26 cellular contexts compared by ENCODE assay signal in genomic region chr2:199452200-199452990, GRCh38. TPM values are rescaled to one million over a fixed set of nuclear protein-coding genes. Genes with fewer than 3 reads are reported as not detected.
A peak's percentile ranks its signal among the peaks of the same experiment; 100 is the strongest.
DNase-seq lines count a peak whose midpoint lies in the region; ATAC-seq, FAIRE-seq and TF ChIP-seq lines count a peak whose summit lies in the region.
"Had no signal": no experiment of that assay in that cellular context is flagged by ENCODE, and none has a peak within 500 bp of the region (broad histone marks: within the 10 kb centered on the region; RNA-seq: fewer than 3 reads in every experiment).

No MANE protein-coding gene starts in this region.

- H3K4me2 ChIP-seq in astrocyte (ENCODE audit: low read length) = peak overlapping the region; percentile 25
- H3K4me2 ChIP-seq: PC-9 had no signal

- no peak overlapping the region for H3K9ac ChIP-seq in astrocyte (ENCODE audit: low read length)

- no peak overlapping the region for H3K4me3 Mint-ChIP-seq in astrocyte (ENCODE audit: unreplicated experiment)
- H3K4me3 Mint-ChIP-seq: activated B cell treated with CpG ODN at 0.5 μM for 24 hours; activated CD4-positive, alpha-beta memory T cell treated with anti-CD3 and anti-CD28 coated beads for 36 hours; CD8-positive, alpha-beta T cell; central memory CD8-positive, alpha-beta T cell; natural killer cell had no signal

- peaks cover 12% of the 10 kb centered on the region for H3K4me1 ChIP-seq in astrocyte (ENCODE audit: insufficient read depth, low read length)

- H3K27ac ChIP-seq in astrocyte (ENCODE audit: low read depth, low read length) = no peak overlapping the region
- H3K27ac ChIP-seq: esophagus squamous epithelium, PC-9, psoas muscle, SJSA1 had no signal

- no peaks in the 10 kb centered on the region for H3K27me3 Mint-ChIP-seq in astrocyte (ENCODE audit: low read depth, unreplicated experiment)

- DNase-seq in NCI-H510A treated with DMSO at 0.1 percent for 48 hours (lab: John Stamatoyannopoulos, UW) (peak; percentile 35), NCI-H510A (lab: John Stamatoyannopoulos, UW) (no peak), NCI-H1694 (lab: John Stamatoyannopoulos, UW) (peak; percentile 62), astrocyte (ENCODE audit: low read depth) (no peak), retina (no peak), NCI-H226 (no peak)
- DNase-seq: activated B cell treated with CpG ODN at 0.5 μM for 24 hours; activated CD4-positive, alpha-beta memory T cell treated with anti-CD3 and anti-CD28 coated beads for 36 hours; activated T-cell treated with anti-CD3 and anti-CD28 coated beads for 4 hours; amygdala; CD8-positive, alpha-beta T cell; DND-41; effector memory CD4-positive, alpha-beta T cell; esophagus squamous epithelium; Kasumi-1; natural killer cell; NCI-H1436 treated with DMSO at 0.1 percent for 48 hours; PC-9; psoas muscle; substantia nigra; T-helper 2 cell had no signal

- H2AFZ ChIP-seq in astrocyte (ENCODE audit: low read depth, low read length) = no peak overlapping the region
- H2AFZ ChIP-seq: PC-9 had no signal

- peaks cover 21% of the 10 kb centered on the region for H4K20me1 ChIP-seq in astrocyte (ENCODE audit: insufficient read depth, low read length)

- no peak overlapping the region for H3K27ac Mint-ChIP-seq in astrocyte (ENCODE audit: unreplicated experiment)
- H3K27ac Mint-ChIP-seq: activated B cell treated with CpG ODN at 0.5 μM for 24 hours; activated CD4-positive, alpha-beta memory T cell treated with anti-CD3 and anti-CD28 coated beads for 36 hours; CD8-positive, alpha-beta T cell; natural killer cell had no signal

- ATAC-seq in GM21381 (IDR thresholded peaks at IDR 0.05; ENCODE audit: unreplicated experiment) = no peak
- ATAC-seq in HG03097 (IDR thresholded peaks at IDR 0.05; ENCODE audit: low FRiP score, unreplicated experiment) = no peak
- ATAC-seq: CD8-positive, alpha-beta T cell; natural killer cell; psoas muscle had no signal

- H3K36me3 Mint-ChIP-seq in astrocyte (ENCODE audit: low read depth, unreplicated experiment) = no peaks in the 10 kb centered on the region
- H3K36me3 Mint-ChIP-seq: activated CD4-positive, alpha-beta memory T cell treated with anti-CD3 and anti-CD28 coated beads for 36 hours; CD8-positive, alpha-beta T cell; natural killer cell had no signal

- H3K4me1 Mint-ChIP-seq in astrocyte (ENCODE audit: low read depth, unreplicated experiment) = peaks cover 4% of the 10 kb centered on the region

- FAIRE-seq in astrocyte (lab: Jason Lieb, UNC) = no peak
- FAIRE-seq: urothelium cell line had no signal

- no peaks in the 10 kb centered on the region for H3K27me3 ChIP-seq in astrocyte (ENCODE audit: insufficient read depth, low read length)
- H3K27me3 ChIP-seq: SJSA1 had no signal

- H3K9me3 ChIP-seq in astrocyte (ENCODE audit: insufficient read depth, low read depth, low read length) = no peaks in the 10 kb centered on the region
- H3K9me3 ChIP-seq: esophagus squamous epithelium, psoas muscle, SJSA1 had no signal

- no peak for TF ChIP-seq CTCF in astrocyte (IDR thresholded peaks at IDR 0.05; ENCODE audit: insufficient read depth, low read depth, low read length)

- H3K36me3 ChIP-seq in astrocyte (ENCODE audit: insufficient read depth, low read length) = no peaks in the 10 kb centered on the region
- H3K36me3 ChIP-seq: esophagus squamous epithelium had no signal

- H3K4me3 ChIP-seq in astrocyte (ENCODE audit: insufficient read depth, low read depth, low read length) = no peak overlapping the region
- H3K4me3 ChIP-seq: esophagus squamous epithelium, PC-9, psoas muscle, SJSA1 had no signal

- peaks cover 80% of the 10 kb centered on the region for H3K79me2 ChIP-seq in astrocyte (ENCODE audit: insufficient read depth, low read length)

- no peaks in the 10 kb centered on the region for H3K9me3 Mint-ChIP-seq in astrocyte (ENCODE audit: unreplicated experiment)
- H3K9me3 Mint-ChIP-seq: activated B cell treated with CpG ODN at 0.5 μM for 24 hours; activated CD4-positive, alpha-beta memory T cell treated with anti-CD3 and anti-CD28 coated beads for 36 hours; CD8-positive, alpha-beta T cell; central memory CD8-positive, alpha-beta T cell; natural killer cell had no signal

RNA-seq across cellular contexts. Expression of gene SATB2, which starts 5.3 kb away (rescaled TPM):
- total RNA-seq in astrocyte = 11.6 and 12.3 TPM in 2 replicates
- total RNA-seq: CD8-positive, alpha-beta T cell had no signal

Comparison
In these comparisons a context has a peak if more than half of its experiments do, and no peak if none do; other contexts are left out.
1. DNase-seq: peak in NCI-H510A treated with DMSO at 0.1 percent for 48 hours (single experiment) and NCI-H1694 (single experiment); none in NCI-H510A (single experiment), astrocyte (single experiment), retina (single experiment) and NCI-H226 (single experiment).